Comparison of ENCODE assay signal across 11 cellular contexts in the genomic region with DNA sequence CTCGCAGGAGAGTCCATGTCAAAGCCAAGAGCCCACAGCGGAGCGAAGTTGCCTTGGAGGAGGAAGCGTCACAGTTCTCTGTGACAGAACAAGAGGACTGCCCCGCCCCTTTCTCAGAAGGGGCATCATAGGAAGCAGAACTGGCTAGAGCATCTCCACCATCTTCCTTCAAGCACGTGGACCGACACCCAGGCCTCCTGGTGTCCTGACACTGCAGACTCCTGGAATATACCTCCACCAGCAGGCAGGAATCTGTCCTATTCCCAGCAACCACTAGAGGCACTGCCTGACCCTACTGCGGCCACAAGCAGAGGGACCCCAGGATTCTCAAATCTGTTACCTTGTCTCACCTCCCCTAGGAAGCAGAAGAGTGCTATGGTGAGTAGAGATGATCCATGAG. TPM values are rescaled to one million over a fixed set of nuclear protein-coding genes. Genes with fewer than 3 reads are reported as not detected.
A peak's percentile ranks its signal among the peaks of the same experiment; 100 is the strongest.
DNase-seq lines count a peak whose midpoint lies in the region; ATAC-seq and TF ChIP-seq lines count a peak whose summit lies in the region.
"Had no signal": no experiment of that assay in that cellular context is flagged by ENCODE, and none has a peak within 500 bp of the region (broad histone marks: within the 10 kb centered on the region; RNA-seq: fewer than 3 reads in every experiment).

No MANE protein-coding gene starts in this region.

- no peaks in the 10 kb centered on the region for H3K36me3 ChIP-seq in BJ (ENCODE audit: control insufficient read depth, insufficient read depth, low read length)
- H3K36me3 ChIP-seq in HEK293 (ENCODE audit: control insufficient read depth in 2 of 2, insufficient read depth in 1 of 2, low read length in 2 of 2), result no peaks in the 10 kb centered on the region
- H3K36me3 ChIP-seq: SJSA1 had no signal

- no peaks in the 10 kb centered on the region for H3K9me3 ChIP-seq in HEK293 (ENCODE audit: control insufficient read depth, insufficient read depth, low read depth, low read length)
- H3K9me3 ChIP-seq: SJSA1 had no signal

- 0 out of 2 replicates have a peak, but pooled peaks cover 2% of the 10 kb centered on the region for H3K9me3 Mint-ChIP-seq in WTC11
- H3K9me3 Mint-ChIP-seq: activated naive CD4-positive, alpha-beta T cell treated with anti-CD3 and anti-CD28 coated beads, Interleukin-2, amount 50 U/mL, for 24 hours had no signal

- no peaks in the 10 kb centered on the region for H3K27me3 ChIP-seq in BJ (ENCODE audit: control insufficient read depth, insufficient read depth, low read length)
- H3K27me3 ChIP-seq: SJSA1 had no signal

- H3K4me3 ChIP-seq in BJ (ENCODE audit: low read depth, low read length), result no peak overlapping the region
- no peak overlapping the region for H3K4me3 ChIP-seq in HEK293 (ENCODE audit: low read depth, low read length)
- H3K4me3 ChIP-seq: SJSA1 had no signal

- POLR2A ChIA-PET in BJ (lab: Charles Lee), result no interaction called here
- POLR2A ChIA-PET in HEK293 (lab: Yijun Ruan, JAX), result no interaction called here
- POLR2A ChIA-PET in WTC11 (lab: Charles Lee), result no interaction called here

- intact Hi-C loops in left colon (cut with DNase I, micrococcal nuclease), result no loop called here

- no peaks in the 10 kb centered on the region for H3K36me3 Mint-ChIP-seq in WTC11

- no peaks in the 10 kb centered on the region for H3K4me1 ChIP-seq in HEK293 (ENCODE audit: control insufficient read depth, insufficient read depth, low read length)
- H3K4me1 ChIP-seq: SJSA1 had no signal

- DNase-seq in BJ (ENCODE audit: low read depth) (no peak), WTC11 (ENCODE audit: low spot score) (peak; percentile 67), left colon (no peak), cortex of kidney (lab: John Stamatoyannopoulos, UW) (no peak), NCI-H128 (lab: John Stamatoyannopoulos, UW; ENCODE audit: unreplicated experiment) (no peak), activated T-cell treated with anti-CD3 and anti-CD28 coated beads for 4 hours (no peak), amniotic stem cell (lab: John Stamatoyannopoulos, UW) (no peak)
- DNase-seq: kidney glomerular epithelial cell had no signal

- TF ChIP-seq CTCF in BJ (IDR thresholded peaks at IDR 0.05; ENCODE audit: insufficient read depth, low read depth, low read length), result peak; percentile 48
- peak; percentile 53; the same call in 1 of the 2 replicates for TF ChIP-seq CTCF in HEK293 (tag by site-specific recombination; IDR thresholded peaks at IDR 0.05)
- TF ChIP-seq CTCF in WTC11 (IDR thresholded peaks at IDR 0.05), result peak; percentile 64

- CTCF ChIA-PET in BJ (lab: Yijun Ruan, JAX) (interaction anchor here (0.5 to 18.3 kb wide), 2 partner anchors 84 to 142 kb away, joined by 3 to 343 read pairs; no protein-coding TSS in a partner anchor), HEK293 (lab: Yijun Ruan, JAX) (interaction anchor here (0.5 to 16.2 kb wide), 8 partner anchors 8 to 517 kb away, joined by 3 to 702 read pairs (median 4); no protein-coding TSS in a partner anchor), WTC11 (lab: Charles Lee) (interaction anchor here (1.2 to 11.5 kb wide), 3 partner anchors 9 to 141 kb away, joined by 4 to 400 read pairs (median 7); no protein-coding TSS in a partner anchor)

- H3K27ac Mint-ChIP-seq in WTC11, result no peak overlapping the region
- H3K27ac Mint-ChIP-seq: activated naive CD4-positive, alpha-beta T cell treated with anti-CD3 and anti-CD28 coated beads, Interleukin-2, amount 50 U/mL, for 24 hours had no signal

- ATAC-seq in WTC11 (peak; percentile 92), left colon (peak; percentile 19)

- H3K4me3 Mint-ChIP-seq in WTC11, result no peak overlapping the region
- H3K4me3 Mint-ChIP-seq: activated naive CD4-positive, alpha-beta T cell treated with anti-CD3 and anti-CD28 coated beads, Interleukin-2, amount 50 U/mL, for 24 hours had no signal

- H3K27me3 Mint-ChIP-seq in WTC11 (ENCODE audit: low read depth), result peaks cover 4% of the 10 kb centered on the region; the same call in 1 of the 2 replicates
- H3K27me3 Mint-ChIP-seq: activated naive CD4-positive, alpha-beta T cell treated with anti-CD3 and anti-CD28 coated beads, Interleukin-2, amount 50 U/mL, for 24 hours had no signal

- H3K27ac ChIP-seq in HEK293 (ENCODE audit: extremely low read depth, low read depth, low read length), result no peak overlapping the region
- H3K27ac ChIP-seq: SJSA1 had no signal

- 0 out of 2 replicates have a peak, but pooled peaks cover 3% of the 10 kb centered on the region for H3K4me1 Mint-ChIP-seq in WTC11
- H3K4me1 Mint-ChIP-seq: activated naive CD4-positive, alpha-beta T cell treated with anti-CD3 and anti-CD28 coated beads, Interleukin-2, amount 50 U/mL, for 24 hours had no signal

TF ChIP-seq in HEK293, 187 proteins besides CTCF, POLR2A, EP300 and RAD21 (continues in another document):
- TF ChIP-seq GLI2 (tag by site-specific recombination; IDR thresholded peaks at IDR 0.05; ENCODE audit: borderline replicate concordance, low read depth), result no peak
- TF ChIP-seq, protein P1, sequence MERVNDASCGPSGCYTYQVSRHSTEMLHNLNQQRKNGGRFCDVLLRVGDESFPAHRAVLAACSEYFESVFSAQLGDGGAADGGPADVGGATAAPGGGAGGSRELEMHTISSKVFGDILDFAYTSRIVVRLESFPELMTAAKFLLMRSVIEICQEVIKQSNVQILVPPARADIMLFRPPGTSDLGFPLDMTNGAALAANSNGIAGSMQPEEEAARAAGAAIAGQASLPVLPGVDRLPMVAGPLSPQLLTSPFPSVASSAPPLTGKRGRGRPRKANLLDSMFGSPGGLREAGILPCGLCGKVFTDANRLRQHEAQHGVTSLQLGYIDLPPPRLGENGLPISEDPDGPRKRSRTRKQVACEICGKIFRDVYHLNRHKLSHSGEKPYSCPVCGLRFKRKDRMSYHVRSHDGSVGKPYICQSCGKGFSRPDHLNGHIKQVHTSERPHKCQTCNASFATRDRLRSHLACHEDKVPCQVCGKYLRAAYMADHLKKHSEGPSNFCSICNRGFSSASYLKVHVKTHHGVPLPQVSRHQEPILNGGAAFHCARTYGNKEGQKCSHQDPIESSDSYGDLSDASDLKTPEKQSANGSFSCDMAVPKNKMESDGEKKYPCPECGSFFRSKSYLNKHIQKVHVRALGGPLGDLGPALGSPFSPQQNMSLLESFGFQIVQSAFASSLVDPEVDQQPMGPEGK (tag by site-specific recombination; IDR thresholded peaks at IDR 0.05), result no peak
- TF ChIP-seq ZNF658 (tag by site-specific recombination; IDR thresholded peaks at IDR 0.05), result no peak

TF ChIP-seq in WTC11, 78 proteins besides CTCF, POLR2A, EP300 and RAD21:
- TF ChIP-seq, protein P2, sequence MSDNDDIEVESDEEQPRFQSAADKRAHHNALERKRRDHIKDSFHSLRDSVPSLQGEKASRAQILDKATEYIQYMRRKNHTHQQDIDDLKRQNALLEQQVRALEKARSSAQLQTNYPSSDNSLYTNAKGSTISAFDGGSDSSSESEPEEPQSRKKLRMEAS (CRISPR knock-in tag; IDR thresholded peaks at IDR 0.05), result peak; percentile 56; the same call in 1 of the 2 replicates
- 0 out of 2 replicates have a peak, but pooled peaks have one; percentile 30 for TF ChIP-seq TEAD1 (CRISPR knock-in tag; IDR thresholded peaks at IDR 0.05)
- TF ChIP-seq NR1H2 (CRISPR knock-in tag; IDR thresholded peaks at IDR 0.05), result no peak

RNA-seq across cellular contexts. Expression of a gene that starts 37.8 kb away (rescaled TPM):
- not detected in 2 replicates for polyA plus RNA-seq in BJ (2011; rRNA removed)
- polyA minus RNA-seq in BJ (2011; rRNA and poly(A)+ RNA removed), result not detected in 2 replicates
- total RNA-seq in WTC11 (2021), result 0.25 to 0.63 TPM (median 0.27 TPM) in 3 replicates
- total RNA-seq in left colon, result 100 to 1,000 TPM; 584 to 629 TPM
- total RNA-seq: SJSA1 had no signal

RNA-seq across cellular contexts. Expression of a gene that starts 41.5 kb away (rescaled TPM):
- not detected in 2 replicates for polyA plus RNA-seq in BJ (2011; rRNA removed)
- polyA minus RNA-seq in BJ (2011; rRNA and poly(A)+ RNA removed), result not detected in 2 replicates
- total RNA-seq in WTC11 (2021), result 0.14 to 0.59 TPM (median 0.57 TPM) in 3 replicates
- total RNA-seq in left colon, result under 1 TPM in 1 of 2 donors, not detected in 1; 0.34 TPM
- total RNA-seq: SJSA1 had no signal

Comparison
In these comparisons a context has a peak if more than half of its experiments do, and no peak if none do; other contexts are left out.
1. RNA of a gene that starts 37.8 kb away (total RNA-seq): 584 to 629 TPM in left colon; 0.25 to 0.63 TPM in WTC11; every median in the first group is over 100 times any median in the second.
2. Peak in every context shown above with its lines, with median percentiles within 50 percentile points of each other: CTCF ChIP-seq.